Comparison of ENCODE assay signal across 8 cellular contexts in genomic region chr3:32570426-32571191, GRCh38. TPM values are rescaled to one million over a fixed set of nuclear protein-coding genes. Genes with fewer than 3 reads are reported as not detected.
DNase-seq lines count a peak whose midpoint lies in the region; ATAC-seq and TF ChIP-seq lines count a peak whose summit lies in the region.

Gene DYNC1LI1 (minus strand): TSS chr3:32570858. CDS start chr3:32570770, 88 bp downstream.

- no peaks in the 10 kb centered on the region for H3K9me3 ChIP-seq in spleen

- TF ChIP-seq POLR2A in spleen (IDR thresholded peaks at IDR 0.05), result peak in 2 of 3 donors; percentile 7 to 49

- peaks cover 0 to 10% (median 3%) of the 10 kb centered on the region in 6 donors for H3K36me3 ChIP-seq in spleen

- H3K27me3 ChIP-seq in spleen (replicated peaks in 1 of 7), result no peaks in the 10 kb centered on the region

- TF ChIP-seq CTCF in AG09319 (IDR thresholded peaks at IDR 0.05; ENCODE audit: low read depth, low read length) (no peak), spleen (IDR thresholded peaks at IDR 0.05 in 8 of 11, conservative IDR thresholded peaks at IDR 0.05 in 3 of 11) (peak in 1 of 11 experiments; percentile 0)

- DNase-seq in AG09319 (ENCODE audit: extremely low read depth, low read depth), result peak; percentile 75
- peak; percentile 72 to 89 for DNase-seq in NCI-H446 (lab: John Stamatoyannopoulos, UW)
- peak; percentile 79 for DNase-seq in activated CD4-positive, CD25-positive, alpha-beta regulatory T cell treated with anti-CD3 and anti-CD28 coated beads, Interleukin-2, amount 50 U/mL, for 16 hours (ENCODE audit: low read depth, low spot score)
- DNase-seq in central memory CD4-positive, alpha-beta T cell, result peak; percentile 88
- peak; percentile 89 for DNase-seq in inferior parietal cortex (ENCODE audit: extremely low spot score)
- DNase-seq in spleen, result peak; percentile 99

- peak within 1 kb of the TSS; percentile 84 to 99 (median 96) for H3K4me3 ChIP-seq in spleen

- peak within 1 kb of the TSS; percentile 97 to 99 (median 98) for H3K27ac ChIP-seq in spleen

- intact Hi-C loops in spleen (cut with DNase I; ENCODE audit: low total_unique reads), result no loop called here

- 0 to 1% (median 0%) methylated on average over 32 to 88 of the region's 88 CpGs for WGBS in spleen, 5 donors

- peaks cover 5 to 66% (median 36%) of the 10 kb centered on the region in 6 donors for H3K4me1 ChIP-seq in spleen

- ATAC-seq in GM19043 (IDR thresholded peaks at IDR 0.05; ENCODE audit: low read depth, unreplicated experiment), result peak; percentile 81
- ATAC-seq in HG03354 (IDR thresholded peaks at IDR 0.05; ENCODE audit: poor library complexity, severe bottlenecking, unreplicated experiment), result peak; percentile 90

RNA-seq across cellular contexts. Expression of gene DYNC1LI1, which starts in this region (rescaled TPM):
- total RNA-seq in spleen, result 10 to 100 TPM; 34.0 to 46.4 (median 38.0) TPM
- polyA plus RNA-seq in spleen, result 10 to 100 TPM; 13.3 to 19.5 (median 16.6) TPM

Comparison
In these comparisons a context has a peak if more than half of its experiments do, and no peak if none do; other contexts are left out.
1. Peak in every context shown above with its lines: DNase-seq, ATAC-seq, H3K4me3 ChIP-seq and H3K27ac ChIP-seq.